In the genomic region with DNA sequence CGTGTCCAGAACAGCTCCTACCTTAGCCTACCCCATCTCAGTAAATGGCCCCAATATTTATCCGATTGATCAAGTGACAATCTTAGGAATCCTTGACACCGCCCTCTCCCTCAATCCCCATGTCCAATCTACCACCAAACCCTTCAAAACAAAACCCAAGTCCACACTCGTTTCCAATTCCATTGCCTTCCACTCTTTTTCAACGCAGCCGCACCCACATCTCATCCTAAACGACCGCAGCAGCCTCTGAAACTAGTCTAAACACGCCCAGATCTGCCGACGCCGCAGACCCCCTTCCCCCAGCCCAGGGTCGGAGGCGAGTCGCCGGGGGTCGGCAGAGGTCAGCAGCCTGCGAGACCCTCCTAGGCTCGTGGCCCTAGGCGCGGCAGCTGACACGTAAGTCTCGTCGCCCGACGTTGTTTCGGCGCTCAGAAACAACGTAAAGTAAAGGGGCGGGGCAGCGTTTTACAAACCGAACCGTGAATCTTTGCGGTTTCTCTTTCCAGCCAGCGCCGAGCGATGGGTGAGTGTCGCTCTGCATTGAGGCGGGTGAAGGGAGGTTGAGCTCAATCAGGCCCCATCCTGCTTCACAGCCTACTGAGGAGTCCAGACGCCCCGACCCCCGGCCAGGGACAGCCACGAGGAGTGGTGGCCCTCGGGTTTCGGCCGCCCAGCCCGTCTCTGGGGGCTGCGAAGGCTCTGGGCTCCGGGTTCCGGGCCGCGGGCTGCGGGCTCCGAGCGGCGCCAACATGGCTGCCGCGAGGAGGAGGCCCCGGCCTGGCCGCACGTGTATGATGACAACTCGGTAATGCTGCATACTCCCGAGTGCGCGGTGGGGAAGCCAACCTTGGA, we compare ENCODE assay signal across 8 cellular contexts. TPM values are rescaled to one million over a fixed set of nuclear protein-coding genes. Genes with fewer than 3 reads are reported as not detected.
A peak's percentile ranks its signal among the peaks of the same experiment; 100 is the strongest.
DNase-seq lines count a peak whose midpoint lies in the region; ATAC-seq, FAIRE-seq and TF ChIP-seq lines count a peak whose summit lies in the region.

A gene (plus strand): TSS at position 463 of the 852 bp plus-strand sequence. CDS start 57 bp downstream, at position 520.

- H3K9me3 ChIP-seq in kidney (ENCODE audit: control insufficient read depth in 1 of 2, low read length in 2 of 2) = no peaks in the 10 kb centered on the region

- peak; percentile 91 for DNase-seq in AG20443 (ENCODE audit: low spot score)
- peak; percentile 94 to 96 for DNase-seq in NCI-H446 (lab: John Stamatoyannopoulos, UW)
- peak; percentile 87 for DNase-seq in activated CD4-positive, CD25-positive, alpha-beta regulatory T cell treated with anti-CD3 and anti-CD28 coated beads, Interleukin-2, amount 50 U/mL, for 72 hours
- DNase-seq in cerebellar cortex (ENCODE audit: low spot score) = peak; percentile 96
- peak; percentile 96 for DNase-seq in kidney
- peak; percentile 71 to 74 for DNase-seq in stimulated activated CD4-positive, alpha-beta T cell treated with anti-CD3 and anti-CD28 coated beads, Interleukin-15, amount 100 ng/mL, for 1 hour (ENCODE audit: low read depth in 1 of 2, low spot score in 1 of 2)

- intact Hi-C loops in kidney (cut with DNase I) = no loop called here

- ATAC-seq in GM19035 (IDR thresholded peaks at IDR 0.05; ENCODE audit: unreplicated experiment) = peak; percentile 77
- peak; percentile 75 for ATAC-seq in HG03342 (IDR thresholded peaks at IDR 0.05; ENCODE audit: unreplicated experiment)

- H3K9ac ChIP-seq in kidney (ENCODE audit: low read length in 2 of 2) = peak within 1 kb of the TSS; percentile 92 to 94

- H3K36me3 ChIP-seq in kidney (ENCODE audit: control insufficient read depth in 1 of 2, insufficient read depth in 2 of 2, low read length in 2 of 2) = peaks cover 5 to 16% of the 10 kb centered on the region in 2 donors

- peak within 1 kb of the TSS; percentile 96 to 97 for H3K27ac ChIP-seq in kidney (ENCODE audit: low read depth in 2 of 2, low read length in 2 of 2)

- H3K4me3 ChIP-seq in kidney (ENCODE audit: low read length in 2 of 2) = peak within 1 kb of the TSS; percentile 84 to 97

- FAIRE-seq in kidney (lab: Jason Lieb, UNC) = no peak

- peaks cover 6% of the 10 kb centered on the region in 2 donors for H3K4me1 ChIP-seq in kidney (ENCODE audit: control insufficient read depth in 1 of 2, insufficient read depth in 1 of 2, low read depth in 1 of 2, low read length in 2 of 2)

- TF ChIP-seq CTCF in kidney (IDR thresholded peaks at IDR 0.05; ENCODE audit: borderline replicate concordance, extremely low read depth, insufficient read depth) = no peak

RNA-seq across cellular contexts. Expression of the gene that starts here (rescaled TPM):
- 1,449 TPM for total RNA-seq in kidney
- polyA plus RNA-seq in kidney (ENCODE audit: insufficient read depth, low read depth, low replicate concordance) = 1,538 TPM

Comparison
In these comparisons a context has a peak if more than half of its experiments do, and no peak if none do; other contexts are left out.
1. Peak in every context shown above with its lines: DNase-seq, ATAC-seq, H3K4me3 ChIP-seq and H3K27ac ChIP-seq.